In the genomic region with DNA sequence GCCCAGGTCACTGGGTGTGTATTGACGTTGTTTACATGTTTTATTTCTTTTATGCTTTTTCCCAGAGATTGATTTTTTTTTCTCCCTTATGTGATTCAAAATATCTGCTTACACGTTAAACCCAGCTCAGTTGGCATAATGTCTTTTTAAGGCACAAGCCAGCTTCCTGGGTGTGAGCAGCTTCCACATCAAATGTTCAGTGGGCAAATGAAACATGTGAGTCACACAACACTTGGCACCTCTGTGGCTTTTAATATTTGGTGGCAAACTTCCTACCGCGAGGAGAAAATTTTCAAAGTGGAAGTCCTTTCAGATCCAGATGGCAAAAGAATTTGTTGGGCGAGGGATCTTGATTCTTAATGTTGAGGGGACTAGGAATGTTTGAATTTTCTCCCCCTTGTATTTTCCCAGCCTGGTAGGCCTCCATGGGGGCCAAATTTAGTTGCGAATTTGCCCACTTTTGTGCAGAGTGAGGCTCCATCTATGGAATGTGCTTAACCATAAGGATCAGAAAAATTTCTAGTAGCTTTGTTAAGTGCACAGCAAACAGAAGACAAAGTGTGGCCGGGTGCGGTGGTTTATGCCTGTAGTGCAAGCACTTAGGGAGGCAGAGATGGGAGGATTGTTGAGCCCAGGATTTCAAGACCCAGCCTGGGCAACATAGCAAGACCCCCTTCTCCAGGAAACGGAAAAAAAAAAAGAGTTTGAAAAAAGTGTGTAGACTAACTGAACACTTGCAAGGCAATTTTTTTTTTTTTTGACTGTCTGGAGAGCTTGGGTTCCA, we compare ENCODE assay signal across 24 cellular contexts. TPM values are rescaled to one million over a fixed set of nuclear protein-coding genes. Genes with fewer than 3 reads are reported as not detected.
DNase-seq lines count a peak whose midpoint lies in the region; ATAC-seq, FAIRE-seq and TF ChIP-seq lines count a peak whose summit lies in the region.
"Had no signal": no experiment of that assay in that cellular context is flagged by ENCODE, and none has a peak within 500 bp of the region (broad histone marks: within the 10 kb centered on the region; RNA-seq: fewer than 3 reads in every experiment).

No MANE protein-coding gene starts in this region.

- no peak for ATAC-seq in CD4-positive, CD25-positive, alpha-beta regulatory T cell (ENCODE audit: low read depth in 2 of 2)
- no peak for ATAC-seq in K562
- ATAC-seq: activated CD8-positive, alpha-beta T cell treated with anti-CD3 and anti-CD28 coated beads, Interleukin-2, amount 10 ng/mL, durations not matched to agents 7 days and 5 days; right cardiac atrium had no signal

- in situ Hi-C loops in K562 (cut with MboI) = no loop called here

- peaks cover 5% of the 10 kb centered on the region for H3K36me3 Mint-ChIP-seq in CD4-positive, CD25-positive, alpha-beta regulatory T cell
- H3K36me3 Mint-ChIP-seq in CD4-positive, alpha-beta memory T cell = peaks cover 8 to 20% of the 10 kb centered on the region in 2 donors

- no peak overlapping the region for H3K4me2 ChIP-seq in K562 (ENCODE audit: insufficient read depth, low read length)
- H3K4me2 ChIP-seq: SK-N-SH had no signal

- H3K4me3 Mint-ChIP-seq in CD4-positive, CD25-positive, alpha-beta regulatory T cell = no peak overlapping the region
- peak overlapping the region in 3 of 8 donors; percentile 39 to 64 (median 55) for H3K4me3 Mint-ChIP-seq in CD4-positive, alpha-beta memory T cell
- H3K4me3 Mint-ChIP-seq: activated CD8-positive, alpha-beta T cell treated with anti-CD3 and anti-CD28 coated beads, Interleukin-2, amount 10 ng/mL, durations not matched to agents 7 days and 5 days had no signal

- H4K20me1 ChIP-seq in K562 (replicated peaks; ENCODE audit: control insufficient read depth, insufficient read depth, low read length) = peaks cover 7% of the 10 kb centered on the region; the same call in 1 of the 2 replicates

- no peaks in the 10 kb centered on the region for H3K27me3 Mint-ChIP-seq in CD4-positive, CD25-positive, alpha-beta regulatory T cell
- H3K27me3 Mint-ChIP-seq in CD4-positive, alpha-beta memory T cell = no peaks in the 10 kb centered on the region

- no peak for TF ChIP-seq RAD21 in K562 (CRISPR knock-in tag; conservative IDR thresholded peaks at IDR 0.05 in 1 of 2, IDR thresholded peaks at IDR 0.05 in 1 of 2)

- intact Hi-C loops in K562 (cut with micrococcal nuclease) (no loop called here), posterior vena cava (cut with DNase I) (no loop called here)
- intact Hi-C loops in CD4-positive, alpha-beta memory T cell (cut with micrococcal nuclease) = no loop called here

- no peak for TF ChIP-seq POLR2A in K562 (conservative IDR thresholded peaks at IDR 0.05)

- no peak for TF ChIP-seq EP300 in K562 (IDR thresholded peaks at IDR 0.05; ENCODE audit: low read length)

- H3K9me3 ChIP-seq in CD4-positive, CD25-positive, alpha-beta regulatory T cell (ENCODE audit: control insufficient read depth in 2 of 2, low read length in 2 of 2) = peaks cover 6 to 13% of the 10 kb centered on the region in 2 experiments
- peaks cover 13% of the 10 kb centered on the region for H3K9me3 ChIP-seq in K562 (replicated peaks; ENCODE audit: control insufficient read depth, insufficient read depth, low read depth, low read length)
- H3K9me3 ChIP-seq in CD4-positive, alpha-beta memory T cell (ENCODE audit: control insufficient read depth in 1 of 2, low read length in 2 of 2) = peaks cover 0 to 4% of the 10 kb centered on the region in 2 donors

- H3K36me3 ChIP-seq in CD4-positive, CD25-positive, alpha-beta regulatory T cell (ENCODE audit: control insufficient read depth, insufficient read depth, low read length) = no peaks in the 10 kb centered on the region
- H3K36me3 ChIP-seq in K562 (ENCODE audit: control insufficient read depth, insufficient read depth, low read length) = peaks cover 9% of the 10 kb centered on the region; the same call in 1 of the 3 replicates
- no peaks in the 10 kb centered on the region for H3K36me3 ChIP-seq in CD4-positive, alpha-beta memory T cell (ENCODE audit: insufficient read depth, low read length)

- no peaks in the 10 kb centered on the region for H3K4me1 ChIP-seq in CD4-positive, CD25-positive, alpha-beta regulatory T cell (ENCODE audit: control insufficient read depth, insufficient read depth, low read length, poor library complexity, severe bottlenecking)
- H3K4me1 ChIP-seq in K562 (replicated peaks in 1 of 2; ENCODE audit: control insufficient read depth in 2 of 2, insufficient read depth in 2 of 2, low read length in 2 of 2) = peaks cover under 1 to 4% of the 10 kb centered on the region in 2 experiments; a peak in 2 of 5 replicates
- H3K4me1 ChIP-seq in CD4-positive, alpha-beta memory T cell (ENCODE audit: insufficient read depth, low read length) = no peaks in the 10 kb centered on the region

- BruUV-seq in K562 (replicated peaks; lab: Mats Ljungman, UMichigan) = no TSS peak

- H3K4me3 ChIP-seq in CD4-positive, CD25-positive, alpha-beta regulatory T cell (ENCODE audit: low read depth, low read length) = no peak overlapping the region
- no peak overlapping the region for H3K4me3 ChIP-seq in K562
- H3K4me3 ChIP-seq in CD4-positive, alpha-beta memory T cell (ENCODE audit: low read length in 2 of 2) = no peak overlapping the region
- H3K4me3 ChIP-seq: coronary artery had no signal

- no peak overlapping the region for H3K27ac ChIP-seq in CD4-positive, CD25-positive, alpha-beta regulatory T cell (ENCODE audit: insufficient read depth, low read length, poor library complexity, severe bottlenecking)
- no peak overlapping the region for H3K27ac ChIP-seq in K562 (ENCODE audit: extremely low read depth, low read depth, low read length)
- H3K27ac ChIP-seq in CD4-positive, alpha-beta memory T cell (ENCODE audit: low read depth, low read length) = no peak overlapping the region
- H3K27ac ChIP-seq: coronary artery had no signal

- H3K27me3 ChIP-seq in CD4-positive, CD25-positive, alpha-beta regulatory T cell (ENCODE audit: control insufficient read depth, insufficient read depth, low read length) = no peaks in the 10 kb centered on the region
- no peaks in the 10 kb centered on the region for H3K27me3 ChIP-seq in K562 (ENCODE audit: control insufficient read depth in 2 of 2, insufficient read depth in 2 of 2, low read length in 2 of 2)
- H3K27me3 ChIP-seq in CD4-positive, alpha-beta memory T cell (ENCODE audit: insufficient read depth, low read length) = no peaks in the 10 kb centered on the region

- CTCF ChIA-PET in K562 (lab: Yijun Ruan, JAX; ENCODE audit: low intra/inter-chr PET ratio) = no interaction called here
- CTCF ChIA-PET in CD4-positive, alpha-beta memory T cell (lab: Charles Lee; ENCODE audit: partially characterized antibody) = interaction anchor here (2.5 kb wide), 1 partner anchor 9 kb away, joined by 8 read pairs; no protein-coding TSS in a partner anchor

- H3K9ac ChIP-seq in K562 (ENCODE audit: insufficient read depth in 1 of 2, low read depth in 2 of 2, low read length in 2 of 2) = no peak overlapping the region
- H3K9ac ChIP-seq: SK-N-SH had no signal

- H3K27ac Mint-ChIP-seq in CD4-positive, CD25-positive, alpha-beta regulatory T cell = peak overlapping the region in 2 of 3 donors; percentile 25 to 79
- H3K27ac Mint-ChIP-seq in CD4-positive, alpha-beta memory T cell = peak overlapping the region in 2 of 7 donors; percentile 29 to 61
- H3K27ac Mint-ChIP-seq: activated CD8-positive, alpha-beta T cell treated with anti-CD3 and anti-CD28 coated beads, Interleukin-2, amount 10 ng/mL, durations not matched to agents 7 days and 5 days had no signal

- H3K4me1 Mint-ChIP-seq in CD4-positive, CD25-positive, alpha-beta regulatory T cell = peaks cover 6 to 19% (median 16%) of the 10 kb centered on the region in 4 donors
- peaks cover 11 to 24% (median 15%) of the 10 kb centered on the region in 4 donors for H3K4me1 Mint-ChIP-seq in CD4-positive, alpha-beta memory T cell

- 91% methylated on average over 9 of the region's 9 CpGs for WGBS in K562 (ENCODE audit: insufficient coverage, low coverage, missing lambda C conversion rate)

- POLR2A ChIA-PET in K562 (lab: Yijun Ruan, JAX) = interaction anchor here (0.6 to 1.6 kb wide), 5 partner anchors 8 to 177 kb away, joined by 3 to 7 read pairs (median 3); no protein-coding TSS in a partner anchor
- POLR2A ChIA-PET in CD4-positive, alpha-beta memory T cell (lab: Charles Lee; ENCODE audit: partially characterized antibody) = interaction anchor here (2.7 kb wide), 1 partner anchor 9 kb away, joined by 14 read pairs; no protein-coding TSS in a partner anchor

- H3K79me2 ChIP-seq in K562 (ENCODE audit: control insufficient read depth, insufficient read depth, low read length) = peaks cover 96% of the 10 kb centered on the region

- H3K9me3 Mint-ChIP-seq in CD4-positive, CD25-positive, alpha-beta regulatory T cell = peaks cover 3 to 9% (median 4%) of the 10 kb centered on the region in 7 donors
- peaks cover 0 to 20% (median 5%) of the 10 kb centered on the region in 8 donors for H3K9me3 Mint-ChIP-seq in CD4-positive, alpha-beta memory T cell

- no peak for FAIRE-seq in K562 (lab: Jason Lieb, UNC)
- FAIRE-seq: bronchial epithelial cell, endometrium, GM12892, kidney had no signal

- H2AFZ ChIP-seq in K562 (ENCODE audit: low read depth, low read length) = no peak overlapping the region

- TF ChIP-seq CTCF in K562 (IDR thresholded peaks at IDR 0.05 in 2 of 3, conservative IDR thresholded peaks at IDR 0.05 in 1 of 3; ENCODE audit: insufficient read depth in 2 of 3, low read depth in 1 of 3, low read length in 3 of 3) = no peak

- no peaks in the 10 kb centered on the region for H3K9me1 ChIP-seq in K562 (ENCODE audit: control insufficient read depth, insufficient read depth, low read length)

- DNase-seq in CD4-positive, CD25-positive, alpha-beta regulatory T cell = no peak
- DNase-seq in M059J (ENCODE audit: low read depth) = peak; percentile 69
- DNase-seq in K562 (ENCODE audit: extremely low read depth in 1 of 4, low spot score in 3 of 4) = no peak
- DNase-seq in posterior vena cava (ENCODE audit: low spot score) = peak; percentile 18
- DNase-seq in CD4-positive, alpha-beta memory T cell = no peak
- no peak for DNase-seq in NCI-H748 treated with DMSO at 0.1 percent for 48 hours (lab: John Stamatoyannopoulos, UW)
- DNase-seq in COR-L47 (lab: John Stamatoyannopoulos, UW) = no peak
- no peak for DNase-seq in DMS 273 (lab: John Stamatoyannopoulos, UW; ENCODE audit: unreplicated experiment)
- DNase-seq: activated CD8-positive, alpha-beta T cell treated with anti-CD3 and anti-CD28 coated beads, Interleukin-2, amount 10 ng/mL, durations not matched to agents 7 days and 5 days; activated naive CD4-positive, alpha-beta T cell; amygdala; DMS79 treated with DMSO at 0.1 percent for 48 hours; Kasumi-1; kidney; NCI-H1417; NCI-H510A treated with DMSO at 0.1 percent for 48 hours; nucleus accumbens; right cardiac atrium; SK-N-SH; substantia nigra had no signal

RNA-seq across cellular contexts. Expression of gene CUX1, which starts 30.9 kb away (rescaled TPM):
- 45.1 TPM for total RNA-seq in CD4-positive, CD25-positive, alpha-beta regulatory T cell
- polyA plus RNA-seq in CD4-positive, CD25-positive, alpha-beta regulatory T cell = 1 to 10 TPM; 6.0 to 9.6 (median 7.6) TPM
- 33.9 and 51.9 TPM in 2 replicates for total RNA-seq in M059J (2014; rRNA removed; shearing (Covaris generic))
- 271 and 342 TPM in 2 replicates for total RNA-seq in K562 (2011; cell fraction: chromatin; rRNA removed; ENCODE audit: low replicate concordance)
- total RNA-seq in K562 (2011; cell fraction: nucleolus; rRNA removed) = 121 and 144 TPM in 2 replicates
- total RNA-seq in K562 (2011; cell fraction: nucleoplasm; rRNA removed) = 169 and 178 TPM in 2 replicates
- total RNA-seq in K562 (2014; rRNA removed) = 25.2 and 34.2 TPM in 2 replicates
- total RNA-seq in K562 (2014; rRNA removed; fragmentation: Illumina TruSeq; extraction: Trizol) = 33.0 and 41.3 TPM in 2 replicates
- total RNA-seq in K562 (2015; rRNA removed; fragmentation: Illumina TruSeq; extraction: Trizol) = 25.2 and 26.2 TPM in 2 replicates
- total RNA-seq in K562 (2021) = 52.9 and 55.3 TPM in 2 replicates
- polyA plus RNA-seq in K562 (2011; rRNA removed) = 9.6 and 13.0 TPM in 2 replicates
- 9.5 and 20.1 TPM in 2 replicates for polyA plus RNA-seq in K562 (2011; cell fraction: cytosol; rRNA removed)
- polyA plus RNA-seq in K562 (2011; cell fraction: nucleus; rRNA removed) = 8.9 and 14.8 TPM in 2 replicates
- 27.5 and 61.2 TPM in 2 replicates for polyA plus RNA-seq in K562 (2012)
- 31.9 and 32.2 TPM in 2 replicates for polyA plus RNA-seq in K562 (2014; fragmentation: Illumina TruSeq; extraction: Trizol)
- polyA plus RNA-seq in K562 (2014; fragmentation: Nextera tagmentation; extraction: Ambion mirVana) = 1 to 10 TPM; 3.6 to 6.7 TPM
- 21.4 and 24.7 TPM in 2 replicates for polyA plus RNA-seq in K562 (2014; rRNA removed)
- 33.4 and 37.2 TPM in 2 replicates for polyA minus RNA-seq in K562 (2011; rRNA and poly(A)+ RNA removed)
- polyA minus RNA-seq in K562 (2011; cell fraction: cytosol; rRNA and poly(A)+ RNA removed) = 13.4 and 20.4 TPM in 2 replicates
- polyA minus RNA-seq in K562 (2011; cell fraction: nucleus; rRNA and poly(A)+ RNA removed) = 30.6 and 60.0 TPM in 2 replicates
- 100 to 1,000 TPM in 1 of 2 donors, 10 to 100 TPM in 1; 87.6 to 120 TPM for total RNA-seq in posterior vena cava
- 10 to 100 TPM; 46.1 to 47.6 TPM for total RNA-seq in CD4-positive, alpha-beta memory T cell
- 10 to 100 TPM in 1 of 2 donors, 1 to 10 TPM in 1; 2.1 to 26.2 TPM for polyA plus RNA-seq in CD4-positive, alpha-beta memory T cell

Comparison
In these comparisons a context has a peak if more than half of its experiments do, and no peak if none do; other contexts are left out.
1. DNase-seq: peak in M059J (single experiment) and posterior vena cava (single experiment); none in CD4-positive, CD25-positive, alpha-beta regulatory T cell (0 of 3), K562 (0 of 4), CD4-positive, alpha-beta memory T cell (0 of 5), NCI-H748 treated with DMSO at 0.1 percent for 48 hours (single experiment), COR-L47 (single experiment) and DMS 273 (single experiment).